Comparison of ENCODE assay signal across 13 cellular contexts in genomic region chr4:177444911-177445736, GRCh38. TPM values are rescaled to one million over a fixed set of nuclear protein-coding genes. Genes with fewer than 3 reads are reported as not detected.
DNase-seq lines count a peak whose midpoint lies in the region; ATAC-seq and TF ChIP-seq lines count a peak whose summit lies in the region.
"Had no signal": no experiment of that assay in that cellular context is flagged by ENCODE, and none has a peak within 500 bp of the region (broad histone marks: within the 10 kb centered on the region; RNA-seq: fewer than 3 reads in every experiment).

No MANE protein-coding gene starts in this region.

- H3K4me1 ChIP-seq in uterus = peaks cover 0 to 5% of the 10 kb centered on the region in 2 donors
- H3K4me1 ChIP-seq: prostate gland had no signal

- intact Hi-C loops in CD4-positive, alpha-beta T cell (cut with DNase I, micrococcal nuclease) = loop anchor here (5.0 to 10.0 kb wide), 3 partner anchors 48 to 1250 kb away; partner anchors contain the start of gene SPATA4 (in 1 of the 2)
- intact Hi-C loops in uterus (cut with DNase I; ENCODE audit: low total_unique reads) = no loop called here

- H3K36me3 ChIP-seq in uterus = no peaks in the 10 kb centered on the region
- H3K36me3 ChIP-seq: BLaER1, prostate gland had no signal

- CTCF ChIA-PET in CD4-positive, alpha-beta T cell (lab: Charles Lee) = no interaction called here

- no peaks in the 10 kb centered on the region for H3K9me3 Mint-ChIP-seq in CD4-positive, alpha-beta T cell
- H3K9me3 Mint-ChIP-seq in brain (no peaks in the 10 kb centered on the region), naive B cell (no peaks in the 10 kb centered on the region)
- no peaks in the 10 kb centered on the region for H3K9me3 Mint-ChIP-seq in naive thymus-derived CD8-positive, alpha-beta T cell

- H3K4me3 ChIP-seq in NB4 (ENCODE audit: low read depth, low read length) = peak overlapping the region; percentile 62
- H3K4me3 ChIP-seq in uterus = no peak overlapping the region
- H3K4me3 ChIP-seq: BLaER1, prostate gland had no signal

- no peak for TF ChIP-seq POLR2A in NB4 (IDR thresholded peaks at IDR 0.05; ENCODE audit: extremely low read depth, insufficient read length)
- no peak for TF ChIP-seq POLR2A in uterus (IDR thresholded peaks at IDR 0.05)
- TF ChIP-seq POLR2A in erythroblast (IDR thresholded peaks at IDR 0.05; ENCODE audit: low read length) = no peak

- no peak for ATAC-seq in CD4-positive, alpha-beta T cell (ENCODE audit: poor library complexity)
- ATAC-seq in naive B cell (ENCODE audit: low read depth in 2 of 2) = no peak
- no peak for ATAC-seq in naive thymus-derived CD8-positive, alpha-beta T cell

- H3K36me3 Mint-ChIP-seq in CD4-positive, alpha-beta T cell (ENCODE audit: low read depth) = peaks cover 21% of the 10 kb centered on the region
- H3K36me3 Mint-ChIP-seq in brain (no peaks in the 10 kb centered on the region), naive B cell (no peaks in the 10 kb centered on the region)
- H3K36me3 Mint-ChIP-seq in naive thymus-derived CD8-positive, alpha-beta T cell = peaks cover 0 to 10% (median 2%) of the 10 kb centered on the region in 3 donors

- no peaks in the 10 kb centered on the region for H3K27me3 ChIP-seq in CD4-positive, alpha-beta T cell (ENCODE audit: control insufficient read depth, insufficient read depth, low read length)
- no peaks in the 10 kb centered on the region for H3K27me3 ChIP-seq in uterus
- H3K27me3 ChIP-seq: BLaER1 had no signal

- TF ChIP-seq CTCF in CD4-positive, alpha-beta T cell (IDR thresholded peaks at IDR 0.05) = no peak
- TF ChIP-seq CTCF in NB4 (IDR thresholded peaks at IDR 0.05; ENCODE audit: low read depth, low read length) = no peak
- no peak for TF ChIP-seq CTCF in brain (conservative IDR thresholded peaks at IDR 0.05)
- no peak for TF ChIP-seq CTCF in uterus (IDR thresholded peaks at IDR 0.05)

- peak overlapping the region; percentile 26 for H3K4me3 Mint-ChIP-seq in CD4-positive, alpha-beta T cell
- H3K4me3 Mint-ChIP-seq in brain (peak overlapping the region in 3 of 5 experiments; percentile 60 to 74 (median 64)), naive B cell (peak overlapping the region in 5 of 8 donors; percentile 42 to 77 (median 68))
- peak overlapping the region in 5 of 10 donors; percentile 48 to 78 (median 61) for H3K4me3 Mint-ChIP-seq in naive thymus-derived CD8-positive, alpha-beta T cell

- H3K27ac ChIP-seq in CD4-positive, alpha-beta T cell (ENCODE audit: low read depth, low read length) = no peak overlapping the region
- no peak overlapping the region for H3K27ac ChIP-seq in uterus
- H3K27ac ChIP-seq: BLaER1, prostate gland had no signal

- H3K9me3 ChIP-seq in CD4-positive, alpha-beta T cell (ENCODE audit: control insufficient read depth, low read length) = no peaks in the 10 kb centered on the region
- no peaks in the 10 kb centered on the region for H3K9me3 ChIP-seq in uterus
- H3K9me3 ChIP-seq: BLaER1, prostate gland had no signal

- peaks cover 53% of the 10 kb centered on the region for H3K4me1 Mint-ChIP-seq in CD4-positive, alpha-beta T cell (ENCODE audit: low read depth)
- H3K4me1 Mint-ChIP-seq in brain = peaks cover 51% of the 10 kb centered on the region
- peaks cover 16 to 26% (median 20%) of the 10 kb centered on the region in 3 donors for H3K4me1 Mint-ChIP-seq in naive B cell
- H3K4me1 Mint-ChIP-seq in naive thymus-derived CD8-positive, alpha-beta T cell = peaks cover 24 to 45% (median 32%) of the 10 kb centered on the region in 4 donors

- POLR2A ChIA-PET in CD4-positive, alpha-beta T cell (lab: Charles Lee) = no interaction called here
- POLR2A ChIA-PET in naive thymus-derived CD8-positive, alpha-beta T cell (lab: Charles Lee) = no interaction called here

- peak overlapping the region; percentile 16 for H3K27ac Mint-ChIP-seq in CD4-positive, alpha-beta T cell
- H3K27ac Mint-ChIP-seq in brain (peak overlapping the region in 3 of 5 experiments; percentile 31 to 89 (median 31)), naive B cell (peak overlapping the region in 4 of 6 donors; percentile 17 to 86 (median 64))
- peak overlapping the region in 5 of 10 donors; percentile 10 to 74 (median 45) for H3K27ac Mint-ChIP-seq in naive thymus-derived CD8-positive, alpha-beta T cell

- DNase-seq in CD4-positive, alpha-beta T cell = no peak
- peak; percentile 30 for DNase-seq in NB4 (ENCODE audit: low read depth)
- no peak for DNase-seq in naive B cell
- no peak for DNase-seq in uterus
- no peak for DNase-seq in naive thymus-derived CD8-positive, alpha-beta T cell
- DNase-seq in SW 1271 (lab: John Stamatoyannopoulos, UW) = no peak
- DNase-seq in erythroblast (lab: John Stamatoyannopoulos, UW) = no peak
- DNase-seq: activated T-cell treated with anti-CD3 and anti-CD28 coated beads, Interleukin-2, amount 50 U/mL, for 1 hour; anterior cingulate cortex; midbrain had no signal

- no peaks in the 10 kb centered on the region for H3K27me3 Mint-ChIP-seq in CD4-positive, alpha-beta T cell
- H3K27me3 Mint-ChIP-seq in brain (peaks cover 3% of the 10 kb centered on the region), naive B cell (no peaks in the 10 kb centered on the region)
- no peaks in the 10 kb centered on the region for H3K27me3 Mint-ChIP-seq in naive thymus-derived CD8-positive, alpha-beta T cell

RNA-seq across cellular contexts. Expression of gene AGA, which starts 2.9 kb away (rescaled TPM):
- total RNA-seq in CD4-positive, alpha-beta T cell = 10 to 100 TPM; 14.6 to 15.4 TPM
- 10.4 TPM for polyA plus RNA-seq in brain (ENCODE audit: insufficient read depth, low read depth, low replicate concordance)
- 10 to 100 TPM; 23.7 to 37.6 (median 25.7) TPM for polyA plus RNA-seq in naive B cell (ENCODE audit: low read depth in 6 of 6)
- 10 to 100 TPM in 1 of 4 donors, 1 to 10 TPM in 3; 2.3 to 38.0 (median 6.8) TPM for total RNA-seq in uterus
- total RNA-seq in naive thymus-derived CD8-positive, alpha-beta T cell = 10 to 100 TPM; 17.4 to 21.7 TPM
- 10 to 100 TPM; 38.2 to 41.5 (median 39.4) TPM for polyA plus RNA-seq in naive thymus-derived CD8-positive, alpha-beta T cell
